ENCODE assay signal across 21 cellular contexts in the genomic region with DNA sequence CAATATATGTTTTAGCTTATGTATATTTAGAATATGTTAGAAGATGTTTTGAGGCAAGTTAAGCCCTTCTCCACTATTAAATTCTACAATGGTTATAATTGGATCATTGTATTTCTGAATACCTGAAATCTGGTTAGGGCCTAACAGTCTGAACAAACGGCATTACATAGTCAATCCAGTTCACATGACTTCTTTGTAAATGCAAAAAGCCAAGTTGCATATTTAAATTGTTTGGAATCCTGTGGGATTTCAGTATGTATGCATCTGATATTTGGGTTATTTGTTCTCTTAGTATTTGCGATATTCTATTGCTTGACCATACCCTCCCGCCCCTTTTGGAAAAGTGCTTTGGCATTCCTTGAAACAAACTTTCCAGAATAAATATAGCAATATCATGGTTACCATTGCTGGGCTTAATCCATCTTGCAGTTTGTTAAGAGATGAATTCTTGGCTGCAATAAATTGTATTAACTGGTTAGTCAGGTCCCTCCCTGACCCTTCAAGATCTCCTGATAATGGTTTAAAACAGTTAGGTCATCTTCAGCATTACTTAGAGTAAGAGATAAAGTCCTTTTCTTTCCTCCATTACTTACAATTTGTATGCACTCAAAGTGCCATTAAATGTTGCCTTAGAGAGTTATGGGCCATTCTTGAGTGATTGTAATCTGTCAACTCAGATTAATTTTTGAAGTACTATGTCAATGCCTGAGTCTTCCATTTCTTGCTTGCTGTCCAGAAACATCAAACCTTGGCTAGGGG. TPM values are rescaled to one million over a fixed set of nuclear protein-coding genes. Genes with fewer than 3 reads are reported as not detected.
DNase-seq lines count a peak whose midpoint lies in the region; ATAC-seq, FAIRE-seq and TF ChIP-seq lines count a peak whose summit lies in the region.
"Had no signal": no experiment of that assay in that cellular context is flagged by ENCODE, and none has a peak within 500 bp of the region (broad histone marks: within the 10 kb centered on the region; RNA-seq: fewer than 3 reads in every experiment).

No MANE protein-coding gene starts in this region.

- H3K4me3 ChIP-seq in HepG2 (replicated peaks in 1 of 3; ENCODE audit: insufficient read depth in 1 of 3, low read depth in 2 of 3, low read length in 3 of 3), result no peak overlapping the region
- no peak overlapping the region for H3K4me3 ChIP-seq in right lobe of liver
- H3K4me3 ChIP-seq in retinal pigment epithelial cell (ENCODE audit: low read length), result no peak overlapping the region

- no peak overlapping the region for H2AFZ ChIP-seq in HepG2 (ENCODE audit: low read length)

- no peak for DNase-seq in HepG2 (ENCODE audit: low spot score)
- DNase-seq in right lobe of liver, result no peak
- DNase-seq in NCI-H82 treated with DMSO at 0.1 percent for 48 hours (lab: John Stamatoyannopoulos, UW; ENCODE audit: unreplicated experiment), result peak; percentile 79
- DNase-seq in retinal pigment epithelial cell (ENCODE audit: low read depth), result peak; percentile 30
- no peak for DNase-seq in left cardiac atrium
- no peak for DNase-seq in nucleus accumbens (lab: John Stamatoyannopoulos, UW)
- no peak for DNase-seq in NCI-H1417 treated with DMSO at 0.1 percent for 48 hours (lab: John Stamatoyannopoulos, UW)
- DNase-seq: CD8-positive, alpha-beta memory T cell; EL; GF-D8; NCI-H1694 treated with DMSO at 0.1 percent for 48 hours; NCI-H2081 treated with DMSO at 0.1 percent for 48 hours; NCI-H2171 treated with DMSO at 0.1 percent for 48 hours; NCI-H446 treated with DMSO at 0.1 percent for 48 hours; NCI-H69; NK-92 treated with Interleukin-12 subunit alpha and Interleukin-12 subunit beta, amount 100 ng/mL, for 24 hours; SIG-M5; T-helper 1 cell had no signal

- H4K20me1 ChIP-seq in HepG2 (ENCODE audit: insufficient read depth, low read length), result peaks cover 14% of the 10 kb centered on the region

- no peak for TF ChIP-seq POLR2A in HepG2 (IDR thresholded peaks at IDR 0.05; ENCODE audit: insufficient read depth in 1 of 2, low read depth in 2 of 2, low read length in 2 of 2)
- TF ChIP-seq POLR2A in right lobe of liver (IDR thresholded peaks at IDR 0.05), result no peak

- H3K27ac ChIP-seq in HepG2 (ENCODE audit: extremely low read length, insufficient read depth, low read length) (no peak overlapping the region), right lobe of liver (no peak overlapping the region)
- H3K27ac ChIP-seq: C4-2B, KMS-11 had no signal

- TF ChIP-seq CTCF in HepG2 (CRISPR knock-in tag; IDR thresholded peaks at IDR 0.05), result no peak
- no peak for TF ChIP-seq CTCF in right lobe of liver (IDR thresholded peaks at IDR 0.05)
- no peak for TF ChIP-seq CTCF in retinal pigment epithelial cell (conservative IDR thresholded peaks at IDR 0.05; ENCODE audit: low read depth, low read length)

- WGBS in HepG2 (ENCODE audit: low lambda C conversion rate), result 96% methylated on average over 3 of the region's 3 CpGs
- WGBS in right lobe of liver (ENCODE audit: insufficient coverage, low coverage, low lambda C conversion rate, missing lambda C conversion rate), result 88% methylated on average over 3 of the region's 3 CpGs

- H3K4me1 ChIP-seq in HepG2 (ENCODE audit: insufficient read depth, low read length) (peaks cover 44% of the 10 kb centered on the region), right lobe of liver (no peaks in the 10 kb centered on the region)

- no peak for TF ChIP-seq EP300 in HepG2 (IDR thresholded peaks at IDR 0.05; ENCODE audit: low read depth in 2 of 2, low read length in 2 of 2)
- no peak for TF ChIP-seq EP300 in HepG2 (CRISPR knock-in tag; IDR thresholded peaks at IDR 0.05; ENCODE audit: borderline replicate concordance)

- H3K36me3 ChIP-seq in HepG2 (replicated peaks in 1 of 2; ENCODE audit: control insufficient read depth in 1 of 2, insufficient read depth in 2 of 2, low read length in 2 of 2), result no peaks in the 10 kb centered on the region
- H3K36me3 ChIP-seq in right lobe of liver, result no peaks in the 10 kb centered on the region

- in situ Hi-C loops in HepG2 (cut with HindIII; ENCODE audit: extremely low pct_ligation_motif_present, low pct_unique_long_range_greater_than_20kb), result no loop called here

- H3K27me3 ChIP-seq in HepG2 (ENCODE audit: control insufficient read depth in 1 of 2, insufficient read depth in 2 of 2, low read length in 2 of 2) (no peaks in the 10 kb centered on the region), right lobe of liver (no peaks in the 10 kb centered on the region)

- H3K9me3 ChIP-seq in HepG2 (ENCODE audit: low read length), result no peaks in the 10 kb centered on the region
- no peaks in the 10 kb centered on the region for H3K9me3 ChIP-seq in right lobe of liver

- no peak overlapping the region for H3K9ac ChIP-seq in HepG2 (ENCODE audit: insufficient read depth, low read depth, low read length)
- H3K9ac ChIP-seq: KMS-11 had no signal

- POLR2A ChIA-PET in HepG2 (lab: Yijun Ruan, JAX), result no interaction called here

- ATAC-seq in HepG2, result no peak
- no peak for ATAC-seq in right lobe of liver
- ATAC-seq in left cardiac atrium, result no peak

- TF ChIP-seq RAD21 in HepG2 (CRISPR knock-in tag; IDR thresholded peaks at IDR 0.05), result no peak

- FAIRE-seq in HepG2 (lab: Jason Lieb, UNC), result no peak
- FAIRE-seq: A204.1 had no signal

- CTCF ChIA-PET in HepG2 (lab: Yijun Ruan, JAX; ENCODE audit: low intra/inter-chr PET ratio, low total read pairs), result no interaction called here

- H3K79me2 ChIP-seq in HepG2 (ENCODE audit: insufficient read depth, low read length), result peaks cover 76% of the 10 kb centered on the region

- BruUV-seq in HepG2 (replicated peaks; lab: Mats Ljungman, UMichigan), result no TSS peak

- no peak overlapping the region for H3K4me2 ChIP-seq in HepG2 (ENCODE audit: low read depth, low read length)
- H3K4me2 ChIP-seq: KMS-11 had no signal

- intact Hi-C loops in HepG2 (cut with micrococcal nuclease; ENCODE audit: unreplicated experiment) (no loop called here), right lobe of liver (cut with DNase I) (no loop called here), left cardiac atrium (cut with DNase I) (no loop called here)

TF ChIP-seq in HepG2, 621 proteins besides CTCF, POLR2A, EP300 and RAD21:
- no peak for TF ChIP-seq RARA (CRISPR knock-in tag; IDR thresholded peaks at IDR 0.05)
- TF ChIP-seq JDP2 (CRISPR knock-in tag; IDR thresholded peaks at IDR 0.05; ENCODE audit: borderline replicate concordance), result no peak
- TF ChIP-seq, protein P1, sequence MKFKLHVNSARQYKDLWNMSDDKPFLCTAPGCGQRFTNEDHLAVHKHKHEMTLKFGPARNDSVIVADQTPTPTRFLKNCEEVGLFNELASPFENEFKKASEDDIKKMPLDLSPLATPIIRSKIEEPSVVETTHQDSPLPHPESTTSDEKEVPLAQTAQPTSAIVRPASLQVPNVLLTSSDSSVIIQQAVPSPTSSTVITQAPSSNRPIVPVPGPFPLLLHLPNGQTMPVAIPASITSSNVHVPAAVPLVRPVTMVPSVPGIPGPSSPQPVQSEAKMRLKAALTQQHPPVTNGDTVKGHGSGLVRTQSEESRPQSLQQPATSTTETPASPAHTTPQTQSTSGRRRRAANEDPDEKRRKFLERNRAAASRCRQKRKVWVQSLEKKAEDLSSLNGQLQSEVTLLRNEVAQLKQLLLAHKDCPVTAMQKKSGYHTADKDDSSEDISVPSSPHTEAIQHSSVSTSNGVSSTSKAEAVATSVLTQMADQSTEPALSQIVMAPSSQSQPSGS (CRISPR knock-in tag; IDR thresholded peaks at IDR 0.05), result no peak
- TF ChIP-seq, protein P2, sequence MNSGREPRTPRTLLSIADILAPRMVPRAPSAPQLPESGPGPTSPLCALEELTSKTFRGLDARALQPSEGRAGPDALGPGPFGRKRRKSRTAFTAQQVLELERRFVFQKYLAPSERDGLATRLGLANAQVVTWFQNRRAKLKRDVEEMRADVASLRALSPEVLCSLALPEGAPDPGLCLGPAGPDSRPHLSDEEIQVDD (CRISPR knock-in tag; IDR thresholded peaks at IDR 0.05; ENCODE audit: borderline replicate concordance), result no peak
- peak; percentile 32; the same call in 1 of the 2 replicates for TF ChIP-seq ARID2 (CRISPR knock-in tag; IDR thresholded peaks at IDR 0.05; ENCODE audit: borderline replicate concordance)

RNA-seq across cellular contexts. Expression of a gene that starts 36.5 kb away (rescaled TPM):
- total RNA-seq in HepG2 (2016; rRNA removed; fragmentation: Illumina TruSeq; extraction: Trizol), result 27.7 and 31.6 TPM in 2 replicates
- 5.6 and 6.2 TPM in 2 replicates for total RNA-seq in HepG2 (2016; cell fraction: cytosol; rRNA removed; fragmentation: Illumina TruSeq; extraction: Trizol; ENCODE audit: low read depth)
- total RNA-seq in HepG2 (2016; cell fraction: insoluble cytoplasmic fraction; rRNA removed; fragmentation: Illumina TruSeq; extraction: Trizol), result 29.5 and 30.9 TPM in 2 replicates
- 15.3 and 17.6 TPM in 2 replicates for total RNA-seq in HepG2 (2016; cell fraction: membrane; rRNA removed; fragmentation: Illumina TruSeq; extraction: Trizol)
- 29.7 and 30.0 TPM in 2 replicates for total RNA-seq in HepG2 (2016; cell fraction: nucleus; rRNA removed; fragmentation: Illumina TruSeq; extraction: Trizol)
- 13.1 and 15.6 TPM in 2 replicates for polyA plus RNA-seq in HepG2 (2011; rRNA removed)
- polyA plus RNA-seq in HepG2 (2011; cell fraction: cytosol; rRNA removed), result 9.5 and 12.1 TPM in 2 replicates
- polyA plus RNA-seq in HepG2 (2011; cell fraction: nucleus; rRNA removed), result 20.2 and 23.5 TPM in 2 replicates
- polyA plus RNA-seq in HepG2 (2012), result 12.8 and 20.0 TPM in 2 replicates
- polyA plus RNA-seq in HepG2 (2016; cell fraction: cytosol; fragmentation: Illumina TruSeq; extraction: Trizol; ENCODE audit: low read depth), result 2.9 and 3.4 TPM in 2 replicates
- polyA plus RNA-seq in HepG2 (2016; cell fraction: insoluble cytoplasmic fraction; fragmentation: Illumina TruSeq; extraction: Trizol; ENCODE audit: low read depth), result 30.2 and 31.3 TPM in 2 replicates
- polyA plus RNA-seq in HepG2 (2016; cell fraction: membrane; fragmentation: Illumina TruSeq; extraction: Trizol; ENCODE audit: low read depth), result 8.2 and 8.7 TPM in 2 replicates
- polyA plus RNA-seq in HepG2 (2016; cell fraction: nucleus; fragmentation: Illumina TruSeq; extraction: Trizol; ENCODE audit: insufficient read depth, low read depth), result 30.0 and 31.5 TPM in 2 replicates
- 9.7 and 25.8 TPM in 2 replicates for polyA minus RNA-seq in HepG2 (2011; rRNA and poly(A)+ RNA removed; ENCODE audit: low replicate concordance)
- polyA minus RNA-seq in HepG2 (2011; cell fraction: cytosol; rRNA and poly(A)+ RNA removed), result 9.8 and 10.7 TPM in 2 replicates
- 32.8 and 35.4 TPM in 2 replicates for polyA minus RNA-seq in HepG2 (2011; cell fraction: nucleus; rRNA and poly(A)+ RNA removed)
- total RNA-seq in right lobe of liver, result 1 to 10 TPM in 4 of 6 experiments, under 1 TPM in 2; 0.46 to 3.2 (median 1.4) TPM
- 1 to 10 TPM; 3.8 to 4.9 TPM for total RNA-seq in left cardiac atrium

Comparison
In these comparisons a context has a peak if more than half of its experiments do, and no peak if none do; other contexts are left out.
1. DNase-seq: peak in NCI-H82 treated with DMSO at 0.1 percent for 48 hours (single experiment) and retinal pigment epithelial cell (single experiment); none in HepG2 (single experiment), right lobe of liver (0 of 3), left cardiac atrium (single experiment), nucleus accumbens (0 of 56) and NCI-H1417 treated with DMSO at 0.1 percent for 48 hours (single experiment).